1 cellular context compared by ENCODE assay signal in the genomic region with DNA sequence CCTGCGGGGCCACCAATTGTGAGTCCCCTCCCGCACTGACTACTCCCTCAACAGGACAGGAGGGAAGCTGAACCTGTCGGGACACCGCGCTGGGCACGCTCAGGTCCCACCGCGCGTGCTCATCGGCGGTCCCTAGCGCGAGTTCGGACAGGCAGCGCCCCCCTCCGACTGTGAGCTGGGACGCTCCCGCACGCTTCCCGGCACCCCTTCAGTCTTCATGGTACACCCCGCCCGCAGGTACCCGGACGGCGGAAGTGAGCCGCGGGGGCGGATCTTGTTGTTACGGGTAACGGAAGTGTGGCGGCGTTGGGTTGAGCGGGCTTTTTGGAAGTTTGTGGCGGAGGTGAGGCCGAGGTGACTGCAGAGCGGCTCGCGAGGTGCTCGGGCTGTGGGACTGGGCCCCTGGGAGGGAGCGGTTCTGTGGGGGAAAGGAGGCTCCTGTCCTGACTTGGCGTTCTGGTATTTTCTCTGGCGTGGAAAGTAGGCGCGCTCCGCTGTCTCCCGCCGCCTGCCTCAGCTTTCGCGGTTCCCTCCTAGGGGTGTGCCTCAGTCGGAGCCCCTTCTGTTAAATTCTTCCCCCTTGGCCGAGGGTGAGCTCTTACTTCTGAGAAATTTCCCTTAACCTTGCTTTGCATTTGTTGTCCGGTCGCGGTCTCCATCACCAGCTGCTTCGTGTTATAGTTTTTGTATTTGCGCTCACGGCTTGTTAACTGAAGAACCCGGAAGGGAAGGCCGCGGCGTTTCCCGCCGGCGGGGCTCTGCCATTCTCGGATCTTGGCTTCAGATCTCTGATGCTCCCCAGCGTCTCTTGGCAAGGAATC.
A peak's percentile ranks its signal among the peaks of the same experiment; 100 is the strongest.
TF ChIP-seq lines count a peak whose summit lies in the region.

A gene (plus strand): TSS at position 289 of the 821 bp plus-strand sequence. CDS start 3,669 bp downstream, outside the sequence.

TF ChIP-seq in HCT116, 20 proteins besides CTCF, POLR2A, EP300 and RAD21 (continued from another document):
- TF ChIP-seq, protein P1, sequence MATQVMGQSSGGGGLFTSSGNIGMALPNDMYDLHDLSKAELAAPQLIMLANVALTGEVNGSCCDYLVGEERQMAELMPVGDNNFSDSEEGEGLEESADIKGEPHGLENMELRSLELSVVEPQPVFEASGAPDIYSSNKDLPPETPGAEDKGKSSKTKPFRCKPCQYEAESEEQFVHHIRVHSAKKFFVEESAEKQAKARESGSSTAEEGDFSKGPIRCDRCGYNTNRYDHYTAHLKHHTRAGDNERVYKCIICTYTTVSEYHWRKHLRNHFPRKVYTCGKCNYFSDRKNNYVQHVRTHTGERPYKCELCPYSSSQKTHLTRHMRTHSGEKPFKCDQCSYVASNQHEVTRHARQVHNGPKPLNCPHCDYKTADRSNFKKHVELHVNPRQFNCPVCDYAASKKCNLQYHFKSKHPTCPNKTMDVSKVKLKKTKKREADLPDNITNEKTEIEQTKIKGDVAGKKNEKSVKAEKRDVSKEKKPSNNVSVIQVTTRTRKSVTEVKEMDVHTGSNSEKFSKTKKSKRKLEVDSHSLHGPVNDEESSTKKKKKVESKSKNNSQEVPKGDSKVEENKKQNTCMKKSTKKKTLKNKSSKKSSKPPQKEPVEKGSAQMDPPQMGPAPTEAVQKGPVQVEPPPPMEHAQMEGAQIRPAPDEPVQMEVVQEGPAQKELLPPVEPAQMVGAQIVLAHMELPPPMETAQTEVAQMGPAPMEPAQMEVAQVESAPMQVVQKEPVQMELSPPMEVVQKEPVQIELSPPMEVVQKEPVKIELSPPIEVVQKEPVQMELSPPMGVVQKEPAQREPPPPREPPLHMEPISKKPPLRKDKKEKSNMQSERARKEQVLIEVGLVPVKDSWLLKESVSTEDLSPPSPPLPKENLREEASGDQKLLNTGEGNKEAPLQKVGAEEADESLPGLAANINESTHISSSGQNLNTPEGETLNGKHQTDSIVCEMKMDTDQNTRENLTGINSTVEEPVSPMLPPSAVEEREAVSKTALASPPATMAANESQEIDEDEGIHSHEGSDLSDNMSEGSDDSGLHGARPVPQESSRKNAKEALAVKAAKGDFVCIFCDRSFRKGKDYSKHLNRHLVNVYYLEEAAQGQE (IDR thresholded peaks at IDR 0.05; ENCODE audit: low read depth), result no peak
- peak; percentile 94; the same call in 1 of the 2 replicates for TF ChIP-seq CBX3 (IDR thresholded peaks at IDR 0.05; ENCODE audit: low read depth)
- TF ChIP-seq SRF (IDR thresholded peaks at IDR 0.05; ENCODE audit: low read depth), result no peak
- TF ChIP-seq EZH2 (IDR thresholded peaks at IDR 0.05), result no peak
- TF ChIP-seq, protein P2, sequence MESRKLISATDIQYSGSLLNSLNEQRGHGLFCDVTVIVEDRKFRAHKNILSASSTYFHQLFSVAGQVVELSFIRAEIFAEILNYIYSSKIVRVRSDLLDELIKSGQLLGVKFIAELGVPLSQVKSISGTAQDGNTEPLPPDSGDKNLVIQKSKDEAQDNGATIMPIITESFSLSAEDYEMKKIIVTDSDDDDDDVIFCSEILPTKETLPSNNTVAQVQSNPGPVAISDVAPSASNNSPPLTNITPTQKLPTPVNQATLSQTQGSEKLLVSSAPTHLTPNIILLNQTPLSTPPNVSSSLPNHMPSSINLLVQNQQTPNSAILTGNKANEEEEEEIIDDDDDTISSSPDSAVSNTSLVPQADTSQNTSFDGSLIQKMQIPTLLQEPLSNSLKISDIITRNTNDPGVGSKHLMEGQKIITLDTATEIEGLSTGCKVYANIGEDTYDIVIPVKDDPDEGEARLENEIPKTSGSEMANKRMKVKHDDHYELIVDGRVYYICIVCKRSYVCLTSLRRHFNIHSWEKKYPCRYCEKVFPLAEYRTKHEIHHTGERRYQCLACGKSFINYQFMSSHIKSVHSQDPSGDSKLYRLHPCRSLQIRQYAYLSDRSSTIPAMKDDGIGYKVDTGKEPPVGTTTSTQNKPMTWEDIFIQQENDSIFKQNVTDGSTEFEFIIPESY (IDR thresholded peaks at IDR 0.05; ENCODE audit: extremely low read depth, insufficient replicate concordance, low read length), result no peak
- TF ChIP-seq, protein P3, sequence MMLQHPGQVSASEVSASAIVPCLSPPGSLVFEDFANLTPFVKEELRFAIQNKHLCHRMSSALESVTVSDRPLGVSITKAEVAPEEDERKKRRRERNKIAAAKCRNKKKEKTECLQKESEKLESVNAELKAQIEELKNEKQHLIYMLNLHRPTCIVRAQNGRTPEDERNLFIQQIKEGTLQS (IDR thresholded peaks at IDR 0.05), result no peak
- peak; percentile 57; the same call in 1 of the 2 replicates for TF ChIP-seq ELF1 (IDR thresholded peaks at IDR 0.05; ENCODE audit: borderline replicate concordance, low read depth)
- TF ChIP-seq FOSL1 (IDR thresholded peaks at IDR 0.05; ENCODE audit: low read depth), result no peak
- peak; percentile 52 for TF ChIP-seq SP1 (IDR thresholded peaks at IDR 0.05; ENCODE audit: low read depth)
- TF ChIP-seq YY1 (IDR thresholded peaks at IDR 0.05; ENCODE audit: extremely low read depth, insufficient replicate concordance, low read depth, low read length), result peak; percentile 56
- no peak for TF ChIP-seq CEBPB (IDR thresholded peaks at IDR 0.05; ENCODE audit: low read depth)
- TF ChIP-seq, protein P4, sequence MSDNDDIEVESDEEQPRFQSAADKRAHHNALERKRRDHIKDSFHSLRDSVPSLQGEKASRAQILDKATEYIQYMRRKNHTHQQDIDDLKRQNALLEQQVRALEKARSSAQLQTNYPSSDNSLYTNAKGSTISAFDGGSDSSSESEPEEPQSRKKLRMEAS (IDR thresholded peaks at IDR 0.05), result peak; percentile 96
TF ChIP-seq in HCT116: peak in this region for 11.
